Comparison of ENCODE assay signal across 30 cellular contexts in the genomic region with DNA sequence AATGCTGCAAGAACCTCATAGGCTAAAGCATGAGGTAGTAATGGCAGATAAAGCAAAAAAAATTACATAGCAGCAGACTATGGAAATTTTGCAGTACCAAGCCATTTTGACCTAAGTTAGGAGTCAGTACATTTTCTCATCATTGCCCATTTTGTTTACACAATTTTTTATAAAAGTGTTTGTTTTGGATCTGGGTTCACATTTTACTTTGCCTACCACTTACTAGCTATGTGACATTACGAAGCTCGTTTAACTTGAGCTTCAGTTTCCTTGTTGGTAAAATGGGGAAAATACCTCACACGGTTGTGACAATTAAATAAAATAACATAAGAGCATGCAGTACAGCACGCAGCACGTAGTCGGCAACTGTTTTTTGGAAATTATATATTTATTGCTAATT.
"Had no signal": no experiment of that assay in that cellular context is flagged by ENCODE, and none has a peak within 500 bp of the region (broad histone marks: within the 10 kb centered on the region; RNA-seq: fewer than 3 reads in every experiment).

No MANE protein-coding gene starts in this region.

- H3K9me3 Mint-ChIP-seq: activated T-cell treated with anti-CD3 and anti-CD28 coated beads, Interleukin-2, amount 50 U/mL, for 24 hours; activated T-helper 1 cell treated with anti-CD3 and anti-CD28 coated beads, Interleukin-12 subunit alpha, Interleukin-12 subunit beta, Interleukin-2, Interleukin-4 antibody, amounts not matched to agents 30 ng/mL and 10 ng/mL and 1 ng/mL, durations not matched to agents 14 hours and 24 hours and 36 hours; WTC11 had no signal

- H3K27me3 Mint-ChIP-seq: activated CD4-positive, alpha-beta T cell treated with anti-CD3 and anti-CD28 coated beads, Interleukin-2, amount 10 ng/mL, durations not matched to agents 24 days and 14 days; activated CD8-positive, alpha-beta memory T cell treated with anti-CD3 and anti-CD28 coated beads, Interleukin-2, amount 10 ng/mL, durations not matched to agents 7 days and 5 days; activated naive CD8-positive, alpha-beta T cell treated with anti-CD3 and anti-CD28 coated beads, Interleukin-2, amount 10 ng/mL, durations not matched to agents 7 days and 5 days; activated T-cell treated with anti-CD3 and anti-CD28 coated beads, Interleukin-2, amount 50 U/mL, for 24 hours had no signal

- H3K27ac ChIP-seq: adrenal gland, breast epithelium, KMS-11, Peyer's patch, RWPE1, SJCRH30 had no signal

- H3K36me3 ChIP-seq: adrenal gland, breast epithelium, MG63 had no signal

- H3K4me3 Mint-ChIP-seq: activated CD4-positive, alpha-beta T cell treated with anti-CD3 and anti-CD28 coated beads, Interleukin-2, amount 10 ng/mL, durations not matched to agents 24 days and 14 days; activated CD8-positive, alpha-beta memory T cell treated with anti-CD3 and anti-CD28 coated beads, Interleukin-2, amount 10 ng/mL, durations not matched to agents 7 days and 5 days; activated naive CD8-positive, alpha-beta T cell treated with anti-CD3 and anti-CD28 coated beads, Interleukin-2, amount 10 ng/mL, durations not matched to agents 7 days and 5 days; activated T-cell treated with anti-CD3 and anti-CD28 coated beads, Interleukin-2, amount 50 U/mL, for 24 hours; activated T-helper 1 cell treated with anti-CD3 and anti-CD28 coated beads, Interleukin-12 subunit alpha, Interleukin-12 subunit beta, Interleukin-2, Interleukin-4 antibody, amounts not matched to agents 30 ng/mL and 10 ng/mL and 1 ng/mL, durations not matched to agents 14 hours and 24 hours and 36 hours; WTC11 had no signal

- H3K4me3 ChIP-seq: adrenal gland, breast epithelium, MG63, Peyer's patch, SJCRH30 had no signal

- ATAC-seq: activated CD8-positive, alpha-beta memory T cell treated with anti-CD3 and anti-CD28 coated beads, Interleukin-2, amount 10 ng/mL, durations not matched to agents 7 days and 5 days; WTC11 had no signal

- H3K27me3 ChIP-seq: adrenal gland, breast epithelium, MG63, Peyer's patch, SJCRH30 had no signal

- H3K27ac Mint-ChIP-seq: activated CD4-positive, alpha-beta T cell treated with anti-CD3 and anti-CD28 coated beads, Interleukin-2, amount 10 ng/mL, durations not matched to agents 24 days and 14 days; activated CD8-positive, alpha-beta memory T cell treated with anti-CD3 and anti-CD28 coated beads, Interleukin-2, amount 10 ng/mL, durations not matched to agents 7 days and 5 days; activated naive CD8-positive, alpha-beta T cell treated with anti-CD3 and anti-CD28 coated beads, Interleukin-2, amount 10 ng/mL, durations not matched to agents 7 days and 5 days; activated T-helper 1 cell treated with anti-CD3 and anti-CD28 coated beads, Interleukin-12 subunit alpha, Interleukin-12 subunit beta, Interleukin-2, Interleukin-4 antibody, amounts not matched to agents 30 ng/mL and 10 ng/mL and 1 ng/mL, durations not matched to agents 14 hours and 24 hours and 36 hours; WTC11 had no signal

- DNase-seq: activated CD4-positive, alpha-beta T cell treated with anti-CD3 and anti-CD28 coated beads for 1 hour; activated CD4-positive, alpha-beta T cell treated with anti-CD3 and anti-CD28 coated beads, Interleukin-2, amount 10 ng/mL, durations not matched to agents 24 days and 14 days; activated CD4-positive, alpha-beta T cell treated with anti-CD3 and anti-CD28 coated beads, Interleukin-2, amount 50 U/mL, for 48 hours; activated CD8-positive, alpha-beta memory T cell treated with anti-CD3 and anti-CD28 coated beads, Interleukin-2, amount 10 ng/mL, durations not matched to agents 7 days and 5 days; activated effector memory CD4-positive, alpha-beta T cell treated with Interleukin-2 at 50 U/mL for 16 hours; activated naive CD4-positive, alpha-beta T cell; activated naive CD8-positive, alpha-beta T cell treated with anti-CD3 and anti-CD28 coated beads, Interleukin-2, amount 10 ng/mL, durations not matched to agents 7 days and 5 days; activated T-cell treated with anti-CD3 and anti-CD28 coated beads, Interleukin-2, amount 50 U/mL, for 24 hours; adrenal gland; anterior cingulate cortex; caudate nucleus; MG63; MV-4-11; NCI-H1105; NCI-H1436; NCI-H1694 treated with DMSO at 0.1 percent for 48 hours; NCI-H2029 treated with DMSO at 0.1 percent for 48 hours; NCI-H510A treated with DMSO at 0.1 percent for 48 hours; NCI-H69; NK-92 treated with Interleukin-12 subunit alpha and Interleukin-12 subunit beta, amount 100 ng/mL, for 24 hours; OCI-M1; Peyer's patch; Right ventricle myocardium superior; SJCRH30; SK-N-SH had no signal

- H3K4me1 Mint-ChIP-seq: WTC11 had no signal

- H3K9me3 ChIP-seq: adrenal gland, breast epithelium, MG63, Peyer's patch, SJCRH30, SK-N-SH had no signal
